Comparison of ENCODE assay signal across 14 cellular contexts in the genomic region with DNA sequence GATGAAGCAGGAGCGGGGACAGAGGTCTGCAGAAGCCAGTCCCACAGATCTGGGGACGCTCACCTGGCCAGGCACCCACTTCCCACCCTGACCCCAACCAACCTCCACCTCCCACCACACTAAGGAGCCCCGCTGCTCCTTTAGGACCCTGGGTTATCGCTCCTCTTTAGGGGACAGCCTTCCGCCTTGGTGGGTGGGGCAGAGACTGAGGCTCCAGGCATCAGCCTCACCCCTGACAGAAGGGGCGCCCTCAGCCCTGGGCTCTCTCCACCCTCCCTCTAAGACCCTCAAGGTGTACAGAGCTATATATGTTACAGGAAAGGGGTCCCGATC. TPM values are rescaled to one million over a fixed set of nuclear protein-coding genes. Genes with fewer than 3 reads are reported as not detected.
DNase-seq lines count a peak whose midpoint lies in the region; ATAC-seq and TF ChIP-seq lines count a peak whose summit lies in the region.
"Had no signal": no experiment of that assay in that cellular context is flagged by ENCODE, and none has a peak within 500 bp of the region (broad histone marks: within the 10 kb centered on the region; RNA-seq: fewer than 3 reads in every experiment).

No MANE protein-coding gene starts in this region.

- peak overlapping the region in 1 of 2 experiments; percentile 63 for H3K4ac ChIP-seq in mesenchymal stem cell (ENCODE audit: low read depth in 1 of 2, low read length in 2 of 2)

- H3K79me2 ChIP-seq in GM23338 (replicated peaks; ENCODE audit: insufficient read depth) = no peaks in the 10 kb centered on the region

- no peak overlapping the region for H2BK15ac ChIP-seq in mesenchymal stem cell (ENCODE audit: low read depth, poor library complexity, severe bottlenecking)

- peak overlapping the region in 1 of 2 experiments; percentile 80 for H3K14ac ChIP-seq in mesenchymal stem cell (ENCODE audit: low read length in 2 of 2)

- peaks cover 12% of the 10 kb centered on the region for H3K4me1 Mint-ChIP-seq in GM23338
- peaks cover 16% of the 10 kb centered on the region for H3K4me1 Mint-ChIP-seq in stimulated activated memory B cell treated with anti-CD40 and anti-IgM and Interleukin-4, amounts not matched to agents 10 μg/mL and 1 μg/mL and 100 μg/mL, for 72 hours
- peaks cover 7% of the 10 kb centered on the region for H3K4me1 Mint-ChIP-seq in activated CD8-positive, alpha-beta memory T cell treated with anti-CD3 and anti-CD28 coated beads, Interleukin-2, amount 10 ng/mL, durations not matched to agents 7 days and 5 days
- no peaks in the 10 kb centered on the region for H3K4me1 Mint-ChIP-seq in activated CD8-positive, alpha-beta T cell treated with anti-CD3 and anti-CD28 coated beads for 36 hours (ENCODE audit: low read depth)

- no peak overlapping the region for H3K23ac ChIP-seq in mesenchymal stem cell (ENCODE audit: low read length in 2 of 2)

- H3K27ac Mint-ChIP-seq in GM23338 = no peak overlapping the region; the same call in 1 of the 2 replicates
- no peak overlapping the region for H3K27ac Mint-ChIP-seq in stimulated activated memory B cell treated with anti-CD40 and anti-IgM and Interleukin-4, amounts not matched to agents 10 μg/mL and 1 μg/mL and 100 μg/mL, for 72 hours
- H3K27ac Mint-ChIP-seq in activated CD8-positive, alpha-beta memory T cell treated with anti-CD3 and anti-CD28 coated beads, Interleukin-2, amount 10 ng/mL, durations not matched to agents 7 days and 5 days = no peak overlapping the region
- no peak overlapping the region for H3K27ac Mint-ChIP-seq in activated CD8-positive, alpha-beta T cell treated with anti-CD3 and anti-CD28 coated beads for 36 hours

- H4K8ac ChIP-seq in mesenchymal stem cell (ENCODE audit: low read length) = peak overlapping the region; percentile 52

- H3K9me3 Mint-ChIP-seq in GM23338 = no peaks in the 10 kb centered on the region
- H3K9me3 Mint-ChIP-seq in stimulated activated memory B cell treated with anti-CD40 and anti-IgM and Interleukin-4, amounts not matched to agents 10 μg/mL and 1 μg/mL and 100 μg/mL, for 72 hours = no peaks in the 10 kb centered on the region
- H3K9me3 Mint-ChIP-seq in activated CD8-positive, alpha-beta memory T cell treated with anti-CD3 and anti-CD28 coated beads, Interleukin-2, amount 10 ng/mL, durations not matched to agents 7 days and 5 days (ENCODE audit: low read depth) = no peaks in the 10 kb centered on the region
- no peaks in the 10 kb centered on the region for H3K9me3 Mint-ChIP-seq in activated CD8-positive, alpha-beta T cell treated with anti-CD3 and anti-CD28 coated beads for 36 hours

- POLR2A ChIA-PET in activated CD8-positive, alpha-beta T cell treated with anti-CD3 and anti-CD28 coated beads for 36 hours (lab: Charles Lee) = no interaction called here

- no peaks in the 10 kb centered on the region for H3K36me3 Mint-ChIP-seq in GM23338 (ENCODE audit: low read depth)
- H3K36me3 Mint-ChIP-seq in stimulated activated memory B cell treated with anti-CD40 and anti-IgM and Interleukin-4, amounts not matched to agents 10 μg/mL and 1 μg/mL and 100 μg/mL, for 72 hours = no peaks in the 10 kb centered on the region
- no peaks in the 10 kb centered on the region for H3K36me3 Mint-ChIP-seq in activated CD8-positive, alpha-beta memory T cell treated with anti-CD3 and anti-CD28 coated beads, Interleukin-2, amount 10 ng/mL, durations not matched to agents 7 days and 5 days
- no peaks in the 10 kb centered on the region for H3K36me3 Mint-ChIP-seq in activated CD8-positive, alpha-beta T cell treated with anti-CD3 and anti-CD28 coated beads for 36 hours (ENCODE audit: low read depth)

- H3K4me3 Mint-ChIP-seq in GM23338 = no peak overlapping the region
- H3K4me3 Mint-ChIP-seq in stimulated activated memory B cell treated with anti-CD40 and anti-IgM and Interleukin-4, amounts not matched to agents 10 μg/mL and 1 μg/mL and 100 μg/mL, for 72 hours = no peak overlapping the region
- no peak overlapping the region for H3K4me3 Mint-ChIP-seq in activated CD8-positive, alpha-beta memory T cell treated with anti-CD3 and anti-CD28 coated beads, Interleukin-2, amount 10 ng/mL, durations not matched to agents 7 days and 5 days
- no peak overlapping the region for H3K4me3 Mint-ChIP-seq in activated CD8-positive, alpha-beta T cell treated with anti-CD3 and anti-CD28 coated beads for 36 hours

- H3K27ac ChIP-seq in GM23338 (ENCODE audit: low read depth) (no peak overlapping the region), mesenchymal stem cell (ENCODE audit: low read length, poor library complexity, severe bottlenecking) (no peak overlapping the region)
- H3K27ac ChIP-seq: RWPE1, SJCRH30 had no signal

- CTCF ChIA-PET in activated CD8-positive, alpha-beta memory T cell treated with anti-CD3 and anti-CD28 coated beads, Interleukin-2, amount 10 ng/mL, durations not matched to agents 7 days and 5 days (lab: Charles Lee) = interaction anchor here (2.1 to 3.5 kb wide), 2 partner anchors 11 to 289 kb away, joined by 12 to 21 read pairs; a partner anchor contains a TSS
- CTCF ChIA-PET in activated CD8-positive, alpha-beta T cell treated with anti-CD3 and anti-CD28 coated beads for 36 hours (lab: Charles Lee) = interaction anchor here (0.9 to 15.9 kb wide), 3 partner anchors 15 to 309 kb away, joined by 3 to 248 read pairs (median 3); a partner anchor contains a TSS

- H2BK120ac ChIP-seq in mesenchymal stem cell (ENCODE audit: low read depth, low read length) = no peak overlapping the region

- DNase-seq in GM23338 (ENCODE audit: low spot score) = no peak
- peak; percentile 40 for DNase-seq in OCI-M1 (lab: John Stamatoyannopoulos, UW)
- DNase-seq in mesenchymal stem cell = no peak
- DNase-seq in activated CD8-positive, alpha-beta memory T cell treated with anti-CD3 and anti-CD28 coated beads, Interleukin-2, amount 10 ng/mL, durations not matched to agents 7 days and 5 days = no peak
- DNase-seq in erythroblast (lab: John Stamatoyannopoulos, UW) = no peak
- DNase-seq in activated CD8-positive, alpha-beta T cell treated with anti-CD3 and anti-CD28 coated beads for 36 hours = no peak
- DNase-seq: BE2C, Kasumi-1, NCI-H1930, NCI-H2171, NCI-H774, SJCRH30 had no signal

- H3K27me3 ChIP-seq in GM23338 (ENCODE audit: insufficient read depth) = no peaks in the 10 kb centered on the region
- H3K27me3 ChIP-seq in mesenchymal stem cell (ENCODE audit: control insufficient read depth in 1 of 2, insufficient read depth in 1 of 2, low read length in 2 of 2) = peaks cover 29 to 55% of the 10 kb centered on the region in 2 experiments
- H3K27me3 ChIP-seq: BE2C had no signal

- no peaks in the 10 kb centered on the region; the same call in 1 of the 2 replicates for H3K4me1 ChIP-seq in GM23338 (ENCODE audit: insufficient read depth)
- H3K4me1 ChIP-seq in mesenchymal stem cell (ENCODE audit: control insufficient read depth, insufficient read depth, low read depth, low read length) = peaks cover 4% of the 10 kb centered on the region
- H3K4me1 ChIP-seq: BE2C, SJCRH30 had no signal

- no peaks in the 10 kb centered on the region for H3K9me3 ChIP-seq in mesenchymal stem cell (ENCODE audit: control insufficient read depth, low read length)
- H3K9me3 ChIP-seq: BE2C, SJCRH30 had no signal

- no peak overlapping the region for H3K9ac ChIP-seq in mesenchymal stem cell (ENCODE audit: low read length)

- intact Hi-C loops in activated CD8-positive, alpha-beta T cell treated with anti-CD3 and anti-CD28 coated beads for 36 hours (cut with micrococcal nuclease) = no loop called here

- H3K18ac ChIP-seq in mesenchymal stem cell (ENCODE audit: low read depth in 1 of 2, low read length in 2 of 2) = peak overlapping the region in 1 of 2 experiments; percentile 48

- H2AFZ ChIP-seq in GM23338 (0 out of 2 replicates have a peak overlapping the region, but pooled peaks have one; percentile 23), mesenchymal stem cell (ENCODE audit: low read depth, low read length) (peak overlapping the region; percentile 32)

- no peaks in the 10 kb centered on the region for H3K9me2 ChIP-seq in GM23338 (ENCODE audit: insufficient read depth)

- no peak for TF ChIP-seq POLR2A in erythroblast (IDR thresholded peaks at IDR 0.05; ENCODE audit: low read length)

- peaks cover 13% of the 10 kb centered on the region for H3K27me3 Mint-ChIP-seq in GM23338 (ENCODE audit: insufficient read depth, low read depth, poor library complexity)
- peaks cover 20% of the 10 kb centered on the region for H3K27me3 Mint-ChIP-seq in stimulated activated memory B cell treated with anti-CD40 and anti-IgM and Interleukin-4, amounts not matched to agents 10 μg/mL and 1 μg/mL and 100 μg/mL, for 72 hours
- peaks cover 20% of the 10 kb centered on the region for H3K27me3 Mint-ChIP-seq in activated CD8-positive, alpha-beta memory T cell treated with anti-CD3 and anti-CD28 coated beads, Interleukin-2, amount 10 ng/mL, durations not matched to agents 7 days and 5 days
- H3K27me3 Mint-ChIP-seq in activated CD8-positive, alpha-beta T cell treated with anti-CD3 and anti-CD28 coated beads for 36 hours = no peaks in the 10 kb centered on the region

- no peak overlapping the region for H2BK5ac ChIP-seq in mesenchymal stem cell (ENCODE audit: low read depth, low read length, poor library complexity, severe bottlenecking)

- H3K36me3 ChIP-seq in GM23338 (ENCODE audit: insufficient read depth) (no peaks in the 10 kb centered on the region), mesenchymal stem cell (ENCODE audit: control insufficient read depth in 1 of 2, insufficient read depth in 2 of 2, low read depth in 1 of 2, low read length in 2 of 2) (no peaks in the 10 kb centered on the region)
- H3K36me3 ChIP-seq: BE2C, SJCRH30 had no signal

- 0 out of 2 replicates have a peak overlapping the region, but pooled peaks have one; percentile 20 for H3K4me2 ChIP-seq in GM23338
- H3K4me2 ChIP-seq in mesenchymal stem cell (ENCODE audit: low read length, poor library complexity, severe bottlenecking) = no peak overlapping the region

- ATAC-seq in GM23338 = peak; percentile 19
- ATAC-seq in stimulated activated memory B cell treated with anti-CD40 and anti-IgM and Interleukin-4, amounts not matched to agents 10 μg/mL and 1 μg/mL and 100 μg/mL, for 72 hours = peak; percentile 6
- no peak for ATAC-seq in activated CD8-positive, alpha-beta memory T cell treated with anti-CD3 and anti-CD28 coated beads, Interleukin-2, amount 10 ng/mL, durations not matched to agents 7 days and 5 days
- no peak for ATAC-seq in activated CD8-positive, alpha-beta T cell treated with anti-CD3 and anti-CD28 coated beads for 36 hours

- no peaks in the 10 kb centered on the region for H4K20me1 ChIP-seq in GM23338 (replicated peaks; ENCODE audit: insufficient read depth)

- WGBS in mesenchymal stem cell = 100% methylated on average over 6 of the region's 7 CpGs

- no peaks in the 10 kb centered on the region for H3F3A ChIP-seq in GM23338 (replicated peaks; ENCODE audit: low read depth)

- no peak overlapping the region for H2AK5ac ChIP-seq in mesenchymal stem cell (ENCODE audit: low read length, severe bottlenecking)

- peak overlapping the region; percentile 9 to 60 for H2BK12ac ChIP-seq in mesenchymal stem cell (ENCODE audit: low read length in 2 of 2)

- H4K91ac ChIP-seq in mesenchymal stem cell (ENCODE audit: low read length) = peak overlapping the region; percentile 57

- no peaks in the 10 kb centered on the region for H3K79me1 ChIP-seq in mesenchymal stem cell (replicated peaks; ENCODE audit: low read length, poor library complexity, severe bottlenecking)

- no peak; a peak in 1 of 4 replicates for TF ChIP-seq CTCF in GM23338 (conservative IDR thresholded peaks at IDR 0.05; ENCODE audit: low read depth in 2 of 2)
- TF ChIP-seq CTCF in activated CD8-positive, alpha-beta T cell treated with anti-CD3 and anti-CD28 coated beads for 36 hours (IDR thresholded peaks at IDR 0.05) = no peak

- H3K4me3 ChIP-seq in GM23338 = no peak overlapping the region
- peak overlapping the region in 1 of 2 experiments; percentile 67 for H3K4me3 ChIP-seq in mesenchymal stem cell (ENCODE audit: insufficient read depth in 1 of 2, low read depth in 1 of 2, low read length in 2 of 2)
- H3K4me3 ChIP-seq: SJCRH30 had no signal

RNA-seq across cellular contexts. Expression of a gene that starts 33.5 kb away (rescaled TPM):
- 16.5 and 18.4 TPM in 2 replicates for total RNA-seq in GM23338 (2014; rRNA removed; shearing (Covaris generic))
- polyA plus RNA-seq in GM23338 (2016; fragmentation: Nextera tagmentation; extraction: Ambion mirVana) = 13.7 TPM in 2 replicates
- 36.6 TPM for polyA plus RNA-seq in mesenchymal stem cell (2013, experiment 1 of 2)
- 33.8 TPM for polyA plus RNA-seq in mesenchymal stem cell (2013, experiment 2 of 2)
- 10 to 100 TPM in 1 of 2 experiments, 1 to 10 TPM in 1; 9.9 to 15.9 TPM for total RNA-seq in activated CD8-positive, alpha-beta memory T cell treated with anti-CD3 and anti-CD28 coated beads, Interleukin-2, amount 10 ng/mL, durations not matched to agents 7 days and 5 days
- 10 to 100 TPM; 10.4 to 10.6 TPM for total RNA-seq in activated CD8-positive, alpha-beta T cell treated with anti-CD3 and anti-CD28 coated beads for 36 hours

Comparison
In these comparisons a context has a peak if more than half of its experiments do, and no peak if none do; other contexts are left out.
1. ATAC-seq: peak in GM23338 (single experiment) and stimulated activated memory B cell treated with anti-CD40 and anti-IgM and Interleukin-4, amounts not matched to agents 10 μg/mL and 1 μg/mL and 100 μg/mL, for 72 hours (single experiment); none in activated CD8-positive, alpha-beta memory T cell treated with anti-CD3 and anti-CD28 coated beads, Interleukin-2, amount 10 ng/mL, durations not matched to agents 7 days and 5 days (single experiment) and activated CD8-positive, alpha-beta T cell treated with anti-CD3 and anti-CD28 coated beads for 36 hours (single experiment).